Comparison of ENCODE assay signal across 23 cellular contexts in the genomic region with DNA sequence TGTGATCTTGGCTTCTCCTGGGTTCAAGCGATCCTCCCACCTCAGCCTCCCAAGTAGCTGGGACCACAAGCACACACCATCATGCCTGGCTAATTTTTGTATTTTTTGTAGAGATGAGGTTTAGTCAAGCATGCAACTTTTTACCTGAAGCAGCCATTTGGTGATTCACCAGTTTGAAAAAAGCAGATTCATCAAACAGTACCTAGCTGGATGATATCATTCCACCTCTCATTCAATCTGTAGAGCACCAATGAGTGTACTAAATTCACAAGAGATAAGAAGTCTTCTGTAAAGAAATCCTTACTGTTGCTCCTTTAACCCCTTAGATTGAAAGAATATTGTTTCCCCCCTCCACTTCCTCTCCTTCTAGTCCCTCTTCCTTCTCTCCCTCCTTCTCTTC.
DNase-seq lines count a peak whose midpoint lies in the region; ATAC-seq and TF ChIP-seq lines count a peak whose summit lies in the region.
"Had no signal": no experiment of that assay in that cellular context is flagged by ENCODE, and none has a peak within 500 bp of the region (broad histone marks: within the 10 kb centered on the region; RNA-seq: fewer than 3 reads in every experiment).

No MANE protein-coding gene starts in this region.

- H3K9ac ChIP-seq in PC-3 (ENCODE audit: low read length) (no peak overlapping the region), trophoblast cell (ENCODE audit: low read length) (no peak overlapping the region), smooth muscle cell (ENCODE audit: low read depth) (no peak overlapping the region)

- no peak overlapping the region for H3K4ac ChIP-seq in trophoblast cell (ENCODE audit: low read depth, low read length)

- POLR2A ChIA-PET in activated CD4-positive, alpha-beta T cell treated with anti-CD3 and anti-CD28 coated beads for 36 hours (lab: Charles Lee), result no interaction called here
- POLR2A ChIA-PET in PC-3 (lab: Charles Lee; ENCODE audit: unreplicated experiment), result no interaction called here

- H3K9me2 ChIP-seq in PC-3 (replicated peaks; ENCODE audit: low read length), result no peaks in the 10 kb centered on the region

- H3K27me3 ChIP-seq in PC-3 (ENCODE audit: low read length) (no peaks in the 10 kb centered on the region), trophoblast cell (ENCODE audit: insufficient read depth, low read length) (no peaks in the 10 kb centered on the region), smooth muscle cell (ENCODE audit: low read depth) (no peaks in the 10 kb centered on the region)

- no peak overlapping the region for H2BK5ac ChIP-seq in trophoblast cell (ENCODE audit: low read depth, low read length, poor library complexity)

- no peak overlapping the region for H3K27ac Mint-ChIP-seq in activated CD4-positive, alpha-beta T cell treated with anti-CD3 and anti-CD28 coated beads for 36 hours
- H3K27ac Mint-ChIP-seq: CD8-positive, alpha-beta T cell; HFFc6 had no signal

- CTCF ChIA-PET in activated CD4-positive, alpha-beta T cell treated with anti-CD3 and anti-CD28 coated beads for 36 hours (lab: Charles Lee), result interaction anchor here (1.1 kb wide), 1 partner anchor 10 kb away, joined by 3 read pairs; no protein-coding TSS in a partner anchor
- CTCF ChIA-PET in PC-3 (lab: Charles Lee), result no interaction called here

- no peaks in the 10 kb centered on the region for H3K27me3 Mint-ChIP-seq in activated CD4-positive, alpha-beta T cell treated with anti-CD3 and anti-CD28 coated beads for 36 hours

- H3K79me2 ChIP-seq in PC-3 (ENCODE audit: low read length) (no peaks in the 10 kb centered on the region), trophoblast cell (ENCODE audit: control insufficient read depth, insufficient read depth, low read length, poor library complexity) (no peaks in the 10 kb centered on the region), smooth muscle cell (ENCODE audit: low read depth) (no peaks in the 10 kb centered on the region)

- H3K36me3 ChIP-seq in PC-3 (ENCODE audit: low read depth, low read length) (no peaks in the 10 kb centered on the region), trophoblast cell (ENCODE audit: control insufficient read depth in 1 of 2, insufficient read depth in 2 of 2, low read length in 2 of 2) (no peaks in the 10 kb centered on the region), smooth muscle cell (ENCODE audit: low read depth) (no peaks in the 10 kb centered on the region)

- no peak overlapping the region for H4K8ac ChIP-seq in trophoblast cell (ENCODE audit: low read depth, low read length)

- DNase-seq in activated CD4-positive, alpha-beta T cell treated with anti-CD3 and anti-CD28 coated beads for 36 hours, result no peak
- no peak for DNase-seq in activated CD4-positive, alpha-beta T cell treated with anti-CD3 and anti-CD28 coated beads, Interleukin-2, amount 50 U/mL, for 4 hours
- DNase-seq in PC-3 (peak; percentile 25), epithelial cell of prostate (ENCODE audit: low read depth, low spot score) (peak; percentile 3), renal cortical epithelial cell (ENCODE audit: low read depth) (peak; percentile 35), trophoblast cell (no peak), smooth muscle cell (lab: John Stamatoyannopoulos, UW; ENCODE audit: unreplicated experiment) (no peak)
- no peak for DNase-seq in stimulated activated CD4-positive, alpha-beta T cell treated with anti-CD3 and anti-CD28 coated beads, Interleukin-4, amount 100 ng/mL, for 1 hour
- DNase-seq: AML-193; C1 segment of cervical spinal cord; Calu3; CD8-positive, alpha-beta T cell; DMS153; GDM1; HFFc6; Karpas-422; NCI-H1417; NCI-H1694 treated with DMSO at 0.1 percent for 48 hours; NCI-H446; NCI-H526; PC-9; SHP77 treated with DMSO at 0.1 percent for 48 hours had no signal

- no peak overlapping the region for H2BK12ac ChIP-seq in trophoblast cell (ENCODE audit: low read length)

- no peak overlapping the region for H4K12ac ChIP-seq in trophoblast cell (ENCODE audit: low read depth, low read length)

- H3K4me3 Mint-ChIP-seq in activated CD4-positive, alpha-beta T cell treated with anti-CD3 and anti-CD28 coated beads for 36 hours, result no peak overlapping the region
- H3K4me3 Mint-ChIP-seq: CD8-positive, alpha-beta T cell; HFFc6 had no signal

- H2AFZ ChIP-seq in PC-3 (ENCODE audit: low read length) (0 out of 2 replicates have a peak overlapping the region, but pooled peaks have one; percentile 9), trophoblast cell (ENCODE audit: insufficient read depth, low read length, poor library complexity) (no peak overlapping the region), smooth muscle cell (ENCODE audit: low read depth) (no peak overlapping the region)
- H2AFZ ChIP-seq: PC-9 had no signal

- H3K9me3 Mint-ChIP-seq in activated CD4-positive, alpha-beta T cell treated with anti-CD3 and anti-CD28 coated beads for 36 hours (ENCODE audit: low read depth), result no peaks in the 10 kb centered on the region
- H3K9me3 Mint-ChIP-seq: CD8-positive, alpha-beta T cell; HFFc6 had no signal

- H3K36me3 Mint-ChIP-seq in activated CD4-positive, alpha-beta T cell treated with anti-CD3 and anti-CD28 coated beads for 36 hours (ENCODE audit: low read depth), result peaks cover 1% of the 10 kb centered on the region
- H3K36me3 Mint-ChIP-seq: CD8-positive, alpha-beta T cell had no signal

- H3K79me1 ChIP-seq in trophoblast cell (ENCODE audit: low read length), result no peaks in the 10 kb centered on the region

- H3K9me3 ChIP-seq in PC-3 (ENCODE audit: low read length) (no peaks in the 10 kb centered on the region), trophoblast cell (ENCODE audit: insufficient read depth, low read depth, low read length) (no peaks in the 10 kb centered on the region), smooth muscle cell (replicated peaks; ENCODE audit: low read depth) (no peaks in the 10 kb centered on the region)

- WGBS in trophoblast cell (ENCODE audit: extremely low coverage, insufficient coverage, insufficient read length), result no CpG with 5 or more reads among the region's 1 CpG
- 100% methylated on average over 1 of the region's 1 CpG for whole genome bisulfite sequencing in smooth muscle cell (ENCODE audit: low lambda C conversion rate)

- H3K4me1 ChIP-seq in PC-3 (ENCODE audit: insufficient read depth, low read length), result no peaks in the 10 kb centered on the region
- H3K4me1 ChIP-seq in trophoblast cell (ENCODE audit: control insufficient read depth in 1 of 2, insufficient read depth in 2 of 2, low read length in 2 of 2), result no peaks in the 10 kb centered on the region
- H3K4me1 ChIP-seq in smooth muscle cell (ENCODE audit: low read depth), result no peaks in the 10 kb centered on the region

- H3K4me2 ChIP-seq in PC-3 (ENCODE audit: low read length) (no peak overlapping the region), trophoblast cell (ENCODE audit: low read length) (no peak overlapping the region), smooth muscle cell (no peak overlapping the region)
- H3K4me2 ChIP-seq: PC-9 had no signal

- H3F3A ChIP-seq in PC-3 (ENCODE audit: low read length, unreplicated experiment) (no peaks in the 10 kb centered on the region), smooth muscle cell (ENCODE audit: low read depth) (no peaks in the 10 kb centered on the region)

- no peak overlapping the region for H2AK5ac ChIP-seq in trophoblast cell (ENCODE audit: low read length)

- H3K27ac ChIP-seq in PC-3 (ENCODE audit: low read length) (no peak overlapping the region), epithelial cell of prostate (no peak overlapping the region), trophoblast cell (ENCODE audit: low read depth, low read length) (no peak overlapping the region), smooth muscle cell (ENCODE audit: low read depth) (no peak overlapping the region)
- H3K27ac ChIP-seq: PC-9, RWPE1 had no signal

- ATAC-seq in activated CD4-positive, alpha-beta T cell treated with anti-CD3 and anti-CD28 coated beads for 36 hours, result peak; percentile 27
- no peak for ATAC-seq in PC-3
- ATAC-seq: CD8-positive, alpha-beta T cell had no signal

- intact Hi-C loops in activated CD4-positive, alpha-beta T cell treated with anti-CD3 and anti-CD28 coated beads for 36 hours (cut with DNase I, micrococcal nuclease), result no loop called here
- intact Hi-C loops in PC-3 (cut with micrococcal nuclease), result no loop called here

- H3K18ac ChIP-seq in trophoblast cell (ENCODE audit: low read length), result no peak overlapping the region

- H3K4me1 Mint-ChIP-seq in activated CD4-positive, alpha-beta T cell treated with anti-CD3 and anti-CD28 coated beads for 36 hours, result peaks cover 15% of the 10 kb centered on the region

- no peak overlapping the region for H4K91ac ChIP-seq in trophoblast cell (ENCODE audit: low read depth, low read length)

- TF ChIP-seq CTCF in PC-3 (conservative IDR thresholded peaks at IDR 0.05; ENCODE audit: low read depth, low read length) (no peak), smooth muscle cell (IDR thresholded peaks at IDR 0.05; ENCODE audit: borderline replicate concordance, insufficient read depth, poor library complexity, severe bottlenecking) (no peak)

- no peak overlapping the region for H3K23ac ChIP-seq in trophoblast cell (ENCODE audit: low read length)

- H3K4me3 ChIP-seq in PC-3 (ENCODE audit: low read length) (no peak overlapping the region), trophoblast cell (ENCODE audit: low read depth, low read length) (no peak overlapping the region), smooth muscle cell (no peak overlapping the region)
- H3K4me3 ChIP-seq: PC-9 had no signal

- H4K20me1 ChIP-seq in PC-3 (ENCODE audit: low read length) (no peaks in the 10 kb centered on the region), smooth muscle cell (ENCODE audit: low read depth) (no peaks in the 10 kb centered on the region)

- no TSS peak for BruUV-seq in PC-3 (replicated peaks; lab: Mats Ljungman, UMichigan)

- no peak overlapping the region for H2BK120ac ChIP-seq in trophoblast cell (ENCODE audit: insufficient read depth, low read length, poor library complexity)

- no peak overlapping the region for H3K14ac ChIP-seq in trophoblast cell (ENCODE audit: low read length)

Comparison
In these comparisons a context has a peak if more than half of its experiments do, and no peak if none do; other contexts are left out.
1. DNase-seq: peak in PC-3 (single experiment), epithelial cell of prostate (single experiment) and renal cortical epithelial cell (single experiment); none in activated CD4-positive, alpha-beta T cell treated with anti-CD3 and anti-CD28 coated beads for 36 hours (single experiment), activated CD4-positive, alpha-beta T cell treated with anti-CD3 and anti-CD28 coated beads, Interleukin-2, amount 50 U/mL, for 4 hours (0 of 2), stimulated activated CD4-positive, alpha-beta T cell treated with anti-CD3 and anti-CD28 coated beads, Interleukin-4, amount 100 ng/mL, for 1 hour (single experiment), trophoblast cell (0 of 2) and smooth muscle cell (single experiment).